In the genomic region with DNA sequence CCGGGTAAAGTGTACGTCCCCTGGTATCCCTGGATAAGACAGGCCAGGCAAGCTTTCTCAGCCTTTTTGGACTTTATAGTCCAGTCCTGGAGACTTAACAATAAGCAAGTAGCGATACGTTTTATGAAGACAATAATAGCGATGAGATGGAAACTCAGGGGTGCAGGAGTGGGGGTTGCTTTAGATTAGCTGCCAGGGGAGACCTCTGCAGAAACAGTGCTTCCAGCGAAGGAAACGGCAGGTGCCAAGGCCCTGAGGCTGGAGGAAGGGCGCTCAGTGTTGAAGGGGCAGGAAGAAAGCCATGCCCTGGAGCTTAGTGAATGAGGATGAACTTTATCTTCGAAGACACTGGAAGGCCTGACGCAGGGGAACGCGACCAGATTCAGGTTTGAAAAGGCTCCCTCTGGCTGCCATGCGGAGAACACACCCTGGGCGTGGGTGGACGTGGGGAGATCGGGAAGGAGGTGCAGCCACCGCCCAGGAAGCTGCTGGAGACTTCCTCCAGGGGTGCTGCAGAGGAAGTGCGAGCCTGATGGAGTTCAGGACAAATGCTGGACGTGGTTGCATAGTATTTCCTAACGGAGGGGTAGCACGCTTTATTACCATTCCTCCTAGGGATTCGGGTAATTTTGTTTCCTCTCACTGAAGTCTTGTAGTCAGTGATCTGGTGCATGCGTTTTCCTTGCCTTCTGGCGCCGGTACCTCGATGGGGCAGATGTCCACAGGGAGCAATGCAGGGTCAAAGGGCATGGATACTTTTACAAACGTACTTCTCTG, we compare ENCODE assay signal across 8 cellular contexts. TPM values are rescaled to one million over a fixed set of nuclear protein-coding genes. Genes with fewer than 3 reads are reported as not detected.
DNase-seq lines count a peak whose midpoint lies in the region; ATAC-seq, FAIRE-seq and TF ChIP-seq lines count a peak whose summit lies in the region.

No MANE protein-coding gene starts in this region.

- TF ChIP-seq CTCF in D721Med (IDR thresholded peaks at IDR 0.05; ENCODE audit: insufficient read depth, missing control alignments) (peak; percentile 80), foreskin fibroblast (IDR thresholded peaks at IDR 0.05; ENCODE audit: low read depth, low read length) (peak; percentile 94), omental fat pad (IDR thresholded peaks at IDR 0.05) (peak in 1 of 3 donors; percentile 92), thyroid gland (IDR thresholded peaks at IDR 0.05) (peak; percentile 75 to 97 (median 90))

- FAIRE-seq in D721Med (lab: Jason Lieb, UNC), result no peak

- no peaks in the 10 kb centered on the region for H3K9me3 Mint-ChIP-seq in activated T-cell treated with anti-CD3 and anti-CD28 coated beads, Interleukin-2, amount 50 U/mL, for 72 hours

- no peak overlapping the region for H3K27ac Mint-ChIP-seq in activated T-cell treated with anti-CD3 and anti-CD28 coated beads, Interleukin-2, amount 50 U/mL, for 72 hours

- H3K4me3 ChIP-seq in foreskin fibroblast (ENCODE audit: low read depth in 1 of 2, low read length in 2 of 2), result peak overlapping the region; percentile 48 to 66
- peak overlapping the region in 1 of 3 donors; percentile 33 for H3K4me3 ChIP-seq in thyroid gland (replicated peaks in 1 of 3)

- H3K27me3 Mint-ChIP-seq in activated T-cell treated with anti-CD3 and anti-CD28 coated beads, Interleukin-2, amount 50 U/mL, for 72 hours (ENCODE audit: low read depth), result no peaks in the 10 kb centered on the region

- peaks cover 15% of the 10 kb centered on the region for H3K4me1 Mint-ChIP-seq in activated T-cell treated with anti-CD3 and anti-CD28 coated beads, Interleukin-2, amount 50 U/mL, for 72 hours (ENCODE audit: low read depth)

- H3K27ac ChIP-seq in thyroid gland, result peak overlapping the region; percentile 95 to 98 (median 96)

- H3K36me3 ChIP-seq in thyroid gland, result no peaks in the 10 kb centered on the region

- intact Hi-C loops in thyroid gland (cut with DNase I), result no loop called here

- peak in 1 of 2 donors; percentile 37 for TF ChIP-seq POLR2A in thyroid gland (IDR thresholded peaks at IDR 0.05)

- peaks cover 12 to 14% of the 10 kb centered on the region in 2 donors for H3K4me1 ChIP-seq in thyroid gland

- 10 to 11% methylated on average over 26 of the region's 27 CpGs for whole genome bisulfite sequencing in thyroid gland, 2 donors

- no peak overlapping the region for H3K4me3 Mint-ChIP-seq in activated T-cell treated with anti-CD3 and anti-CD28 coated beads, Interleukin-2, amount 50 U/mL, for 72 hours

- no peaks in the 10 kb centered on the region for H3K36me3 Mint-ChIP-seq in activated T-cell treated with anti-CD3 and anti-CD28 coated beads, Interleukin-2, amount 50 U/mL, for 72 hours (ENCODE audit: insufficient read depth in 2 of 2)

- DNase-seq in D721Med (ENCODE audit: insufficient read length, low spot score) (no peak), LHCN-M2 (ENCODE audit: low read depth) (peak; percentile 91), foreskin fibroblast (peak; percentile 92 to 97), omental fat pad (ENCODE audit: low spot score) (peak; percentile 75), thyroid gland (peak; percentile 86 to 90), NCI-H1105 (lab: John Stamatoyannopoulos, UW) (no peak)
- peak; percentile 88 to 89 for DNase-seq in activated T-cell treated with anti-CD3 and anti-CD28 coated beads, Interleukin-2, amount 50 U/mL, for 72 hours

- no peaks in the 10 kb centered on the region for H3K27me3 ChIP-seq in thyroid gland

- ATAC-seq in GM21717 (IDR thresholded peaks at IDR 0.05; ENCODE audit: unreplicated experiment) (peak; percentile 45), omental fat pad (ENCODE audit: low FRiP score) (peak; percentile 71)
- peak; percentile 19 to 38 for ATAC-seq in activated T-cell treated with anti-CD3 and anti-CD28 coated beads, Interleukin-2, amount 50 U/mL, for 72 hours (replicated peaks in 1 of 2)

- H3K9me3 ChIP-seq in thyroid gland, result no peaks in the 10 kb centered on the region

RNA-seq across cellular contexts. Expression of a gene that starts 26.1 kb away (rescaled TPM):
- total RNA-seq in LHCN-M2 (2014; rRNA removed) (1,439 and 1,479 TPM in 2 replicates), omental fat pad (1,000 to 10,000 TPM; 1,220 to 2,129 (median 1,369) TPM), thyroid gland (1,000 to 10,000 TPM in 2 of 4 donors, 100 to 1,000 TPM in 2; 907 to 1,424 (median 1,000) TPM)
- 1,556 TPM for polyA plus RNA-seq in LHCN-M2 (2012)
- total RNA-seq in activated T-cell treated with anti-CD3 and anti-CD28 coated beads, Interleukin-2, amount 50 U/mL, for 72 hours, result 1,000 to 10,000 TPM; 1,002 to 1,182 TPM

RNA-seq across cellular contexts. Expression of a gene that starts 48.4 kb away (rescaled TPM):
- 23.1 and 24.4 TPM in 2 replicates for total RNA-seq in LHCN-M2 (2014; rRNA removed)
- 14.2 TPM for polyA plus RNA-seq in LHCN-M2 (2012)
- total RNA-seq in activated T-cell treated with anti-CD3 and anti-CD28 coated beads, Interleukin-2, amount 50 U/mL, for 72 hours, result 10 to 100 TPM; 25.5 to 28.7 TPM
- total RNA-seq in omental fat pad, result 10 to 100 TPM; 10.2 to 43.2 (median 11.1) TPM
- total RNA-seq in thyroid gland, result 10 to 100 TPM in 2 of 4 donors, 1 to 10 TPM in 2; 8.3 to 16.0 (median 10.1) TPM

RNA-seq across cellular contexts. Expression of a gene that starts 52.9 kb away (rescaled TPM):
- total RNA-seq in LHCN-M2 (2014; rRNA removed) (11.2 and 13.1 TPM in 2 replicates), omental fat pad (1 to 10 TPM; 3.5 to 5.4 (median 4.4) TPM), thyroid gland (10 to 100 TPM in 1 of 4 donors, 1 to 10 TPM in 3; 3.8 to 11.1 (median 7.7) TPM)
- polyA plus RNA-seq in LHCN-M2 (2012), result 3.7 TPM
- total RNA-seq in activated T-cell treated with anti-CD3 and anti-CD28 coated beads, Interleukin-2, amount 50 U/mL, for 72 hours, result 10 to 100 TPM; 16.7 to 23.0 TPM

Comparison
In these comparisons a context has a peak if more than half of its experiments do, and no peak if none do; other contexts are left out.
1. DNase-seq: peak in LHCN-M2 (single experiment), activated T-cell treated with anti-CD3 and anti-CD28 coated beads, Interleukin-2, amount 50 U/mL, for 72 hours (2 of 2), foreskin fibroblast (2 of 2), omental fat pad (single experiment) and thyroid gland (2 of 2); none in D721Med (single experiment) and NCI-H1105 (single experiment).
2. Peak in every context shown above with its lines, with median percentiles within 50 percentile points of each other: ATAC-seq.